In the genomic region with DNA sequence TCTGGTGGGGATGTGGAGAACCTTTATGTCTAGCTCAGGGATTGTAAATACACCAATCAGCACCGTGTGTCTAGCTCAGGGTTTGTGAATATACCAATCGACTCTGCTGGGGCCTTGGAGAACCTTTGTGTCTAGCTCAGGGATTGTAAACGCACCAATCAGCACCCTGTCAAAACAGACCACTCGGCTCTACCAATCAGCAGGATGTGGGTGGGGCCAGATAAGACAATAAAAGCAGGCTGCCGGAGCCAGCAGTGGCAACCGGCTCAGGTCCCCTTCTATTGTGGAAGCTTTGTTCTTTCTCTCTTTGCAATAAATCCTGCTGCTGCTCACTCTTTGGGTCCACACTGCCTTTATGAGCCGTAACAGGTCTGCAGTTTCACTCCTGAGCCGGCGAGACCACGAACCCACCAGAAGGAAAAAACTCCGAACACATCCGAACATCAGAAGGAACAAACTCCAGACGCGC, we compare ENCODE assay signal across 8 cellular contexts. TPM values are rescaled to one million over a fixed set of nuclear protein-coding genes. Genes with fewer than 3 reads are reported as not detected.
A peak's percentile ranks its signal among the peaks of the same experiment; 100 is the strongest.
DNase-seq lines count a peak whose midpoint lies in the region; TF ChIP-seq lines count a peak whose summit lies in the region.
"Not testable (repeated sequence)": the region's sequence is repeated elsewhere in the genome, so short reads cannot be mapped to it uniquely, and the experiment has no call there.

No MANE protein-coding gene starts in this region.

- H3K9me3 ChIP-seq in HEK293 (ENCODE audit: control insufficient read depth, insufficient read depth, low read depth, low read length); OCI-LY1 (ENCODE audit: low read length); breast epithelium; mucosa of stomach (ENCODE audit: control insufficient read depth, low read length): not testable (repeated sequence)

- POLR2A ChIA-PET in HEK293 (lab: Yijun Ruan, JAX) = interaction anchor here (0.6 to 1.9 kb wide), 13 partner anchors 9 to 371 kb away, joined by 3 to 17 read pairs (median 4); a partner anchor contains a TSS

- H4K20me1 ChIP-seq in OCI-LY1 (ENCODE audit: insufficient read depth, low read length) = not testable (repeated sequence)

- CTCF ChIA-PET in HEK293 (lab: Yijun Ruan, JAX) = interaction anchor here (1.9 to 2.8 kb wide), 2 partner anchors 9 to 200 kb away, joined by 7 to 9 read pairs; no protein-coding TSS in a partner anchor

- H3F3A ChIP-seq in OCI-LY1 (ENCODE audit: insufficient read depth, low read length) = not testable (repeated sequence)

- H3K4me1 ChIP-seq in ACC112 (ENCODE audit: control insufficient read depth, insufficient read depth, low read length, unreplicated experiment) (peaks cover 26% of the 10 kb centered on the region), OCI-LY1 (ENCODE audit: insufficient read depth, low read length, severe bottlenecking) (peaks cover 31% of the 10 kb centered on the region), breast epithelium (peaks cover 7 to 24% of the 10 kb centered on the region in 2 donors), mucosa of stomach (ENCODE audit: control insufficient read depth, insufficient read depth, low read length) (peaks cover 33% of the 10 kb centered on the region)
- H3K4me1 ChIP-seq in HEK293 (ENCODE audit: control insufficient read depth, insufficient read depth, low read length) = not testable (repeated sequence)

- not testable (repeated sequence) for H3K27me3 ChIP-seq in ACC112 (ENCODE audit: insufficient read depth, low read length); OCI-LY1 (ENCODE audit: insufficient read depth, low read length); breast epithelium; mucosa of stomach (ENCODE audit: control insufficient read depth, insufficient read depth, low read length)

- H2AFZ ChIP-seq in ACC112 (ENCODE audit: low read length, unreplicated experiment) = peak overlapping the region; percentile 33
- H2AFZ ChIP-seq in OCI-LY1 (ENCODE audit: low read length) = not testable (repeated sequence)

- H3K36me3 ChIP-seq in ACC112 (ENCODE audit: insufficient read depth, low read length); breast epithelium; mucosa of stomach (ENCODE audit: control insufficient read depth, insufficient read depth, low read length): not testable (repeated sequence)
- peaks cover 0 to 24% of the 10 kb centered on the region in 2 experiments; a peak in 2 of 3 replicates for H3K36me3 ChIP-seq in HEK293 (ENCODE audit: control insufficient read depth in 2 of 2, insufficient read depth in 1 of 2, low read length in 2 of 2)
- H3K36me3 ChIP-seq in OCI-LY1 (ENCODE audit: insufficient read depth, low read length) = peaks cover 17% of the 10 kb centered on the region

- H3K79me2 ChIP-seq in ACC112 (ENCODE audit: control insufficient read depth, insufficient read depth, low read length, unreplicated experiment) = peaks cover 30% of the 10 kb centered on the region
- peaks cover 11% of the 10 kb centered on the region for H3K79me2 ChIP-seq in OCI-LY1 (ENCODE audit: insufficient read depth, low read length)

- not testable (repeated sequence) for TF ChIP-seq POLR2A in breast epithelium (IDR thresholded peaks at IDR 0.05)

- intact Hi-C loops in breast epithelium (cut with DNase I; ENCODE audit: low total_unique reads); head of caudate nucleus (cut with DNase I): not testable (repeated sequence)

- peak; percentile 59 to 71 for DNase-seq in activated CD4-positive, alpha-beta T cell treated with anti-CD3 and anti-CD28 coated beads, Interleukin-2, amount 50 U/mL, for 48 hours
- DNase-seq in breast epithelium (ENCODE audit: low spot score in 2 of 2) = not testable (repeated sequence)
- DNase-seq in head of caudate nucleus = peak in 28 of 42 donors; percentile 6 to 70 (median 43)
- peak; percentile 61 for DNase-seq in stimulated activated CD4-positive, alpha-beta T cell treated with anti-CD3 and anti-CD28 coated beads, Interleukin-15, amount 100 ng/mL, for 24 hours

- H3K4me2 ChIP-seq in OCI-LY1 (ENCODE audit: low read length) = peak overlapping the region; percentile 83

- H3K27ac ChIP-seq in ACC112 (ENCODE audit: low read depth, low read length) = peak overlapping the region; percentile 51
- peak overlapping the region; percentile 48; the same call in 1 of the 2 replicates for H3K27ac ChIP-seq in HEK293 (ENCODE audit: extremely low read depth, low read depth, low read length)
- peak overlapping the region; percentile 86 for H3K27ac ChIP-seq in OCI-LY1 (ENCODE audit: low read depth, low read length, poor library complexity, severe bottlenecking)
- peak overlapping the region; percentile 82 to 84 for H3K27ac ChIP-seq in breast epithelium

- TF ChIP-seq CTCF in HEK293 (tag by site-specific recombination; IDR thresholded peaks at IDR 0.05); OCI-LY1 (IDR thresholded peaks at IDR 0.05; ENCODE audit: low read length); breast epithelium (IDR thresholded peaks at IDR 0.05): not testable (repeated sequence)

- H3K4me3 ChIP-seq in ACC112 (ENCODE audit: low read depth, low read length) (peak overlapping the region; percentile 94), HEK293 (ENCODE audit: low read depth, low read length) (peak overlapping the region; percentile 52), OCI-LY1 (ENCODE audit: low read depth, low read length, poor library complexity, severe bottlenecking) (peak overlapping the region; percentile 65), breast epithelium (peak overlapping the region; percentile 58 to 96 (median 81)), mucosa of stomach (ENCODE audit: low read length) (peak overlapping the region; percentile 57)

- H3K9me2 ChIP-seq in OCI-LY1 (ENCODE audit: low read depth, low read length) = not testable (repeated sequence)

- H3K9ac ChIP-seq in OCI-LY1 (ENCODE audit: low read length) = peak overlapping the region; percentile 60; the same call in 1 of the 2 replicates
- H3K9ac ChIP-seq in mucosa of stomach (ENCODE audit: low read length) = peak overlapping the region; percentile 57

TF ChIP-seq in HEK293, 187 proteins besides CTCF, POLR2A, EP300 and RAD21:
- TF ChIP-seq MZF1 (tag by site-specific recombination; IDR thresholded peaks at IDR 0.05; ENCODE audit: borderline replicate concordance) (peak; percentile 60; the same call in 1 of the 2 replicates), KLF7 (tag by site-specific recombination; IDR thresholded peaks at IDR 0.05; ENCODE audit: borderline replicate concordance) (0 out of 2 replicates have a peak, but pooled peaks have one; percentile 31), SP2 (tag by site-specific recombination; IDR thresholded peaks at IDR 0.05) (peak; percentile 59), ZNF394 (tag by site-specific recombination; IDR thresholded peaks at IDR 0.05; ENCODE audit: borderline replicate concordance) (peak; percentile 15; the same call in 1 of the 2 replicates), ZBTB17 (tag by site-specific recombination; IDR thresholded peaks at IDR 0.05) (0 out of 2 replicates have a peak, but pooled peaks have one; percentile 16)
- TF ChIP-seq, protein P1, sequence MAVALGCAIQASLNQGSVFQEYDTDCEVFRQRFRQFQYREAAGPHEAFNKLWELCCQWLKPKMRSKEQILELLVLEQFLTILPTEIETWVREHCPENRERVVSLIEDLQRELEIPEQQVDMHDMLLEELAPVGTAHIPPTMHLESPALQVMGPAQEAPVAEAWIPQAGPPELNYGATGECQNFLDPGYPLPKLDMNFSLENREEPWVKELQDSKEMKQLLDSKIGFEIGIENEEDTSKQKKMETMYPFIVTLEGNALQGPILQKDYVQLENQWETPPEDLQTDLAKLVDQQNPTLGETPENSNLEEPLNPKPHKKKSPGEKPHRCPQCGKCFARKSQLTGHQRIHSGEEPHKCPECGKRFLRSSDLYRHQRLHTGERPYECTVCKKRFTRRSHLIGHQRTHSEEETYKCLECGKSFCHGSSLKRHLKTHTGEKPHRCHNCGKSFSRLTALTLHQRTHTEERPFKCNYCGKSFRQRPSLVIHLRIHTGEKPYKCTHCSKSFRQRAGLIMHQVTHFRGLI (tag by site-specific recombination; IDR thresholded peaks at IDR 0.05) = 0 out of 2 replicates have a peak, but pooled peaks have one; percentile 17

RNA-seq across cellular contexts. Expression of a gene that starts 20.5 kb away (rescaled TPM):
- under 1 TPM in 2 of 3 donors, not detected in 1; 0.29 to 0.98 TPM for total RNA-seq in breast epithelium

RNA-seq across cellular contexts. Expression of a gene that starts 32.7 kb away (rescaled TPM):
- total RNA-seq in breast epithelium = 100 to 1,000 TPM; 119 to 172 (median 142) TPM

RNA-seq across cellular contexts. Expression of a gene that starts 36.4 kb away (rescaled TPM):
- 10 to 100 TPM; 48.0 to 78.0 (median 70.1) TPM for total RNA-seq in breast epithelium

RNA-seq across cellular contexts. Expression of a gene that starts 42.7 kb away (rescaled TPM):
- total RNA-seq in breast epithelium = 10 to 100 TPM; 18.9 to 23.6 (median 19.8) TPM
